Comparison of ENCODE assay signal across 14 cellular contexts in genomic region chrX:44223150-44223549, GRCh38.
DNase-seq lines count a peak whose midpoint lies in the region; ATAC-seq and TF ChIP-seq lines count a peak whose summit lies in the region.
"Had no signal": no experiment of that assay in that cellular context is flagged by ENCODE, and none has a peak within 500 bp of the region (broad histone marks: within the 10 kb centered on the region; RNA-seq: fewer than 3 reads in every experiment).

No MANE protein-coding gene starts in this region.

- POLR2A ChIA-PET in A673 (lab: Charles Lee; ENCODE audit: low non-redundant PET) = no interaction called here

- H3K36me3 ChIP-seq in adipocyte (ENCODE audit: control insufficient read depth, insufficient read depth, low read length, severe bottlenecking) = no peaks in the 10 kb centered on the region
- H3K36me3 ChIP-seq in A673 (ENCODE audit: insufficient read depth, low read length, poor library complexity, severe bottlenecking) = no peaks in the 10 kb centered on the region

- no TSS peak for BruUV-seq in A673 (replicated peaks; lab: Mats Ljungman, UMichigan)

- H3K4me1 ChIP-seq in adipocyte (ENCODE audit: control insufficient read depth, insufficient read depth, low read length) (no peaks in the 10 kb centered on the region), A673 (ENCODE audit: insufficient read depth, low read length, poor library complexity, severe bottlenecking) (no peaks in the 10 kb centered on the region)

- H3K9me3 ChIP-seq in adipocyte (ENCODE audit: control insufficient read depth, low read length) (no peaks in the 10 kb centered on the region), A673 (ENCODE audit: low read depth, low read length, poor library complexity, severe bottlenecking) (no peaks in the 10 kb centered on the region)

- no peak for TF ChIP-seq POLR2A in GM18505 (IDR thresholded peaks at IDR 0.05; ENCODE audit: borderline replicate concordance, extremely low read depth, insufficient read depth, insufficient read length)

- no peak for ATAC-seq in GM18505 (IDR thresholded peaks at IDR 0.05; ENCODE audit: unreplicated experiment)
- ATAC-seq: natural killer cell treated with Interleukin-12 subunit alpha and Interleukin-12 subunit beta and Interleukin-15 and Interleukin-18, amount 100 ng/mL, for 72 hours had no signal

- H3K4me3 ChIP-seq in adipocyte (ENCODE audit: low read length) = no peak overlapping the region
- H3K4me3 ChIP-seq in A673 (ENCODE audit: low read depth, low read length, poor library complexity, severe bottlenecking) = no peak overlapping the region

- TF ChIP-seq CTCF in A673 (conservative IDR thresholded peaks at IDR 0.05; ENCODE audit: low read depth, low read length) = no peak

- CTCF ChIA-PET in A673 (lab: Charles Lee) = no interaction called here

- intact Hi-C loops in A673 (cut with micrococcal nuclease; ENCODE audit: unreplicated experiment) = no loop called here

- H3K27ac ChIP-seq in A673 (ENCODE audit: low read depth, low read length, poor library complexity, severe bottlenecking) = no peak overlapping the region

- H3K27me3 ChIP-seq in adipocyte (replicated peaks; ENCODE audit: control insufficient read depth, insufficient read depth, low read length) = peaks cover 5% of the 10 kb centered on the region
- peaks cover 21% of the 10 kb centered on the region for H3K27me3 ChIP-seq in A673 (replicated peaks; ENCODE audit: insufficient read depth, low read depth, low read length, poor library complexity)

- DNase-seq in HS-27A (ENCODE audit: low read depth) (peak; percentile 12), adipocyte (ENCODE audit: low read depth) (peak; percentile 15), fibroblast of the conjunctiva (ENCODE audit: low read depth) (peak; percentile 30), ureter (ENCODE audit: low spot score) (peak; percentile 61), A673 (ENCODE audit: low spot score) (no peak)
- DNase-seq in central memory CD4-positive, alpha-beta T cell = no peak
- DNase-seq: activated CD4-positive, alpha-beta memory T cell treated with anti-CD3 and anti-CD28 coated beads for 36 hours; activated naive CD8-positive, alpha-beta T cell treated with anti-CD3 and anti-CD28 coated beads for 36 hours; DMS79; NCI-H1092; NCI-H524; stimulated activated CD4-positive, alpha-beta T cell treated with anti-CD3 and anti-CD28 coated beads, Interleukin-12 subunit alpha, Interleukin-12 subunit beta, amount 100 ng/mL, for 4 hours had no signal

- no peak overlapping the region for H3K9ac ChIP-seq in adipocyte (ENCODE audit: low read length)

Comparison
In these comparisons a context has a peak if more than half of its experiments do, and no peak if none do; other contexts are left out.
1. DNase-seq: peak in HS-27A (single experiment), adipocyte (single experiment), fibroblast of the conjunctiva (single experiment) and ureter (single experiment); none in central memory CD4-positive, alpha-beta T cell (single experiment) and A673 (single experiment).